Comparison of ENCODE assay signal across 1 cellular context in genomic region chr1:156090822-156091188, GRCh38.
TF ChIP-seq lines count a peak whose summit lies in the region.

No MANE protein-coding gene starts in this region.

TF ChIP-seq in HEK293, 187 proteins besides CTCF, POLR2A, EP300 and RAD21 (continued from another document):
- TF ChIP-seq KLF7 (tag by site-specific recombination; IDR thresholded peaks at IDR 0.05; ENCODE audit: borderline replicate concordance) (no peak), ZSCAN30 (tag by site-specific recombination; IDR thresholded peaks at IDR 0.05) (peak; percentile 51; the same call in 1 of the 2 replicates), ZEB2 (tag by site-specific recombination; IDR thresholded peaks at IDR 0.05) (peak; percentile 73; the same call in 1 of the 2 replicates), ZNF548 (tag by site-specific recombination; IDR thresholded peaks at IDR 0.05) (no peak), ZBTB48 (tag by site-specific recombination; IDR thresholded peaks at IDR 0.05) (0 out of 2 replicates have a peak, but pooled peaks have one; percentile 32), PRDM4 (tag by site-specific recombination; IDR thresholded peaks at IDR 0.05) (no peak), KLF17 (tag by site-specific recombination; IDR thresholded peaks at IDR 0.05) (peak; percentile 36; the same call in 1 of the 2 replicates), ZNF837 (tag by site-specific recombination; IDR thresholded peaks at IDR 0.05) (no peak), ZNF629 (tag by site-specific recombination; IDR thresholded peaks at IDR 0.05) (0 out of 2 replicates have a peak, but pooled peaks have one; percentile 19), ZBTB10 (tag by site-specific recombination; IDR thresholded peaks at IDR 0.05) (peak; percentile 53; the same call in 1 of the 2 replicates), BCL11B (tag by site-specific recombination; IDR thresholded peaks at IDR 0.05; ENCODE audit: low read depth) (no peak), GLI2 (tag by site-specific recombination; IDR thresholded peaks at IDR 0.05; ENCODE audit: borderline replicate concordance, low read depth) (no peak), ZBTB8A (tag by site-specific recombination; IDR thresholded peaks at IDR 0.05) (0 out of 2 replicates have a peak, but pooled peaks have one; percentile 28)
- TF ChIP-seq, protein P1, sequence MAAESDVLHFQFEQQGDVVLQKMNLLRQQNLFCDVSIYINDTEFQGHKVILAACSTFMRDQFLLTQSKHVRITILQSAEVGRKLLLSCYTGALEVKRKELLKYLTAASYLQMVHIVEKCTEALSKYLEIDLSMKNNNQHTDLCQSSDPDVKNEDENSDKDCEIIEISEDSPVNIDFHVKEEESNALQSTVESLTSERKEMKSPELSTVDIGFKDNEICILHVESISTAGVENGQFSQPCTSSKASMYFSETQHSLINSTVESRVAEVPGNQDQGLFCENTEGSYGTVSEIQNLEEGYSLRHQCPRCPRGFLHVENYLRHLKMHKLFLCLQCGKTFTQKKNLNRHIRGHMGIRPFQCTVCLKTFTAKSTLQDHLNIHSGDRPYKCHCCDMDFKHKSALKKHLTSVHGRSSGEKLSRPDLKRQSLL (tag by site-specific recombination; IDR thresholded peaks at IDR 0.05), result peak; percentile 19; the same call in 1 of the 2 replicates
- TF ChIP-seq, protein P2, sequence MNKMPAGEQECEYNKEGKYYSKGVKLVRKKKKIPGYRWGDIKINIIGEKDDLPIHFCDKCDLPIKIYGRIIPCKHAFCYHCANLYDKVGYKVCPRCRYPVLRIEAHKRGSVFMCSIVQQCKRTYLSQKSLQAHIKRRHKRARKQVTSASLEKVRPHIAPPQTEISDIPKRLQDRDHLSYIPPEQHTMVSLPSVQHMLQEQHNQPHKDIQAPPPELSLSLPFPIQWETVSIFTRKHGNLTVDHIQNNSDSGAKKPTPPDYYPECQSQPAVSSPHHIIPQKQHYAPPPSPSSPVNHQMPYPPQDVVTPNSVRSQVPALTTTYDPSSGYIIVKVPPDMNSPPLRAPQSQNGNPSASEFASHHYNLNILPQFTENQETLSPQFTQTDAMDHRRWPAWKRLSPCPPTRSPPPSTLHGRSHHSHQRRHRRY (tag by site-specific recombination; IDR thresholded peaks at IDR 0.05), result no peak
